Comparison of ENCODE assay signal across 8 cellular contexts in the genomic region with DNA sequence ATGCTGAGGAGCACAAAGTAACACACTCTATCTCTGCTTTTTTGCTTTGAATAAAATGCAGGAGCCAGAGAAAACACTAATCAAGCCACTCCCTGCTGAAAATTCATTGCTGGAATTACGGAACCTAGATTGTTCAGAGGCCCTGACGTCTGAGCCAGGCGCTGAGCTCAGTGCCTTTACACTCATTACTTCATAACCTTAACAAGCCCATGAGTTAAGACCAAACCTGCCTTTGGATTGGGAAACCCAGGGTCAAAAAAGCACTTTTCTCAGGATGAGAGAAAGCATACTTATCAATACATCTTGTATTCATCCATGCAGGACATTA. TPM values are rescaled to one million over a fixed set of nuclear protein-coding genes. Genes with fewer than 3 reads are reported as not detected.
A peak's percentile ranks its signal among the peaks of the same experiment; 100 is the strongest.
DNase-seq lines count a peak whose midpoint lies in the region; ATAC-seq and TF ChIP-seq lines count a peak whose summit lies in the region.

No MANE protein-coding gene starts in this region.

- CTCF ChIA-PET in CD8-positive, alpha-beta T cell (lab: Charles Lee), result no interaction called here

- no peaks in the 10 kb centered on the region for H3K36me3 ChIP-seq in CD8-positive, alpha-beta T cell (ENCODE audit: insufficient read depth, low read length)
- no peaks in the 10 kb centered on the region for H3K36me3 ChIP-seq in iPS DF 6.9 (ENCODE audit: control insufficient read depth, insufficient read depth, low read length)
- no peaks in the 10 kb centered on the region for H3K36me3 ChIP-seq in smooth muscle cell (ENCODE audit: low read depth)

- H2AFZ ChIP-seq in smooth muscle cell (ENCODE audit: low read depth), result peak overlapping the region; percentile 88

- peak; percentile 6 for ATAC-seq in CD8-positive, alpha-beta T cell
- ATAC-seq in GM19452 (IDR thresholded peaks at IDR 0.05; ENCODE audit: unreplicated experiment) (peak; percentile 21), HG03565 (IDR thresholded peaks at IDR 0.05; ENCODE audit: unreplicated experiment) (peak; percentile 15)
- peak; percentile 3 for ATAC-seq in activated naive CD8-positive, alpha-beta T cell treated with anti-CD3 and anti-CD28 coated beads, Interleukin-2, amount 10 ng/mL, durations not matched to agents 7 days and 5 days (ENCODE audit: low read depth)

- peak overlapping the region; percentile 82 for H3K9ac ChIP-seq in smooth muscle cell (ENCODE audit: low read depth)

- H3K9me3 Mint-ChIP-seq in CD8-positive, alpha-beta T cell, result no peaks in the 10 kb centered on the region
- H3K9me3 Mint-ChIP-seq in activated naive CD8-positive, alpha-beta T cell treated with anti-CD3 and anti-CD28 coated beads, Interleukin-2, amount 10 ng/mL, durations not matched to agents 7 days and 5 days, result peaks cover 3% of the 10 kb centered on the region

- H3K4me3 Mint-ChIP-seq in CD8-positive, alpha-beta T cell, result peak overlapping the region; percentile 93
- H3K4me3 Mint-ChIP-seq in activated naive CD8-positive, alpha-beta T cell treated with anti-CD3 and anti-CD28 coated beads, Interleukin-2, amount 10 ng/mL, durations not matched to agents 7 days and 5 days, result peak overlapping the region; percentile 99

- no peaks in the 10 kb centered on the region for H3K9me3 ChIP-seq in CD8-positive, alpha-beta T cell (ENCODE audit: low read length)
- H3K9me3 ChIP-seq in iPS DF 6.9 (ENCODE audit: control insufficient read depth, insufficient read depth, low read length) (no peaks in the 10 kb centered on the region), smooth muscle cell (replicated peaks; ENCODE audit: low read depth) (no peaks in the 10 kb centered on the region)

- H3K36me3 Mint-ChIP-seq in CD8-positive, alpha-beta T cell, result peaks cover 6% of the 10 kb centered on the region
- no peaks in the 10 kb centered on the region for H3K36me3 Mint-ChIP-seq in activated naive CD8-positive, alpha-beta T cell treated with anti-CD3 and anti-CD28 coated beads, Interleukin-2, amount 10 ng/mL, durations not matched to agents 7 days and 5 days

- peak overlapping the region; percentile 95 for H3K27ac ChIP-seq in CD8-positive, alpha-beta T cell (ENCODE audit: low read depth, low read length)
- H3K27ac ChIP-seq in iPS DF 6.9 (ENCODE audit: low read length) (no peak overlapping the region), smooth muscle cell (ENCODE audit: low read depth) (peak overlapping the region; percentile 80)

- no peaks in the 10 kb centered on the region for H3F3A ChIP-seq in smooth muscle cell (ENCODE audit: low read depth)

- DNase-seq in CD8-positive, alpha-beta T cell, result no peak
- no peak for DNase-seq in activated naive CD8-positive, alpha-beta T cell treated with anti-CD3 and anti-CD28 coated beads, Interleukin-2, amount 10 ng/mL, durations not matched to agents 7 days and 5 days
- DNase-seq in iPS DF 6.9 (ENCODE audit: low read depth, low spot score) (no peak), smooth muscle cell (lab: John Stamatoyannopoulos, UW; ENCODE audit: unreplicated experiment) (no peak), activated gamma-delta T cell treated with Interleukin-2 at 50 U/mL for 16 hours (no peak), cerebellar cortex (ENCODE audit: low spot score) (no peak)

- peak overlapping the region; percentile 80 for H3K4me2 ChIP-seq in smooth muscle cell

- intact Hi-C loops in CD8-positive, alpha-beta T cell (cut with DNase I, micrococcal nuclease), result loop anchor here (1.0 to 10.0 kb wide), 21 partner anchors 84 to 1332 kb away; a partner anchor contains a TSS

- H4K20me1 ChIP-seq in smooth muscle cell (ENCODE audit: low read depth), result no peaks in the 10 kb centered on the region

- TF ChIP-seq CTCF in CD8-positive, alpha-beta T cell (IDR thresholded peaks at IDR 0.05), result no peak
- no peak for TF ChIP-seq CTCF in smooth muscle cell (IDR thresholded peaks at IDR 0.05; ENCODE audit: borderline replicate concordance, insufficient read depth, poor library complexity, severe bottlenecking)

- H3K4me3 ChIP-seq in CD8-positive, alpha-beta T cell (ENCODE audit: low read depth, low read length), result peak overlapping the region; percentile 86
- H3K4me3 ChIP-seq in iPS DF 6.9 (ENCODE audit: low read length) (peak overlapping the region; percentile 89; the same call in 1 of the 2 replicates), smooth muscle cell (peak overlapping the region; percentile 64)

- H3K4me1 Mint-ChIP-seq in CD8-positive, alpha-beta T cell (ENCODE audit: low read depth), result peaks cover 35% of the 10 kb centered on the region
- H3K4me1 Mint-ChIP-seq in activated naive CD8-positive, alpha-beta T cell treated with anti-CD3 and anti-CD28 coated beads, Interleukin-2, amount 10 ng/mL, durations not matched to agents 7 days and 5 days, result peaks cover 27% of the 10 kb centered on the region

- peak overlapping the region; percentile 98 for H3K27ac Mint-ChIP-seq in CD8-positive, alpha-beta T cell
- peak overlapping the region; percentile 100 for H3K27ac Mint-ChIP-seq in activated naive CD8-positive, alpha-beta T cell treated with anti-CD3 and anti-CD28 coated beads, Interleukin-2, amount 10 ng/mL, durations not matched to agents 7 days and 5 days

- peaks cover 47% of the 10 kb centered on the region for H3K79me2 ChIP-seq in smooth muscle cell (ENCODE audit: low read depth)

- POLR2A ChIA-PET in CD8-positive, alpha-beta T cell (lab: Charles Lee), result interaction anchor here (0.6 to 1.9 kb wide), 10 partner anchors 24 to 612 kb away, joined by 3 to 8 read pairs (median 4); a partner anchor contains a TSS
- POLR2A ChIA-PET in activated naive CD8-positive, alpha-beta T cell treated with anti-CD3 and anti-CD28 coated beads, Interleukin-2, amount 10 ng/mL, durations not matched to agents 7 days and 5 days (lab: Charles Lee), result interaction anchor here (0.6 to 2.1 kb wide), 6 partner anchors 85 to 632 kb away, joined by 3 to 12 read pairs (median 4); a partner anchor contains a TSS

- peaks cover 17% of the 10 kb centered on the region for H3K4me1 ChIP-seq in CD8-positive, alpha-beta T cell (ENCODE audit: insufficient read depth, low read length)
- H3K4me1 ChIP-seq in iPS DF 6.9 (ENCODE audit: control insufficient read depth, insufficient read depth, low read length) (peaks cover 3% of the 10 kb centered on the region), smooth muscle cell (ENCODE audit: low read depth) (peaks cover 19% of the 10 kb centered on the region)

- no peaks in the 10 kb centered on the region for H3K27me3 Mint-ChIP-seq in CD8-positive, alpha-beta T cell (ENCODE audit: low read depth)
- no peaks in the 10 kb centered on the region for H3K27me3 Mint-ChIP-seq in activated naive CD8-positive, alpha-beta T cell treated with anti-CD3 and anti-CD28 coated beads, Interleukin-2, amount 10 ng/mL, durations not matched to agents 7 days and 5 days

- no CpG with 5 or more reads among the region's 3 CpGs for WGBS in iPS DF 6.9 (ENCODE audit: insufficient coverage, insufficient read length)
- WGBS in smooth muscle cell (ENCODE audit: low lambda C conversion rate), result 10% methylated on average over 3 of the region's 3 CpGs

- no peaks in the 10 kb centered on the region for H3K27me3 ChIP-seq in CD8-positive, alpha-beta T cell (ENCODE audit: insufficient read depth, low read length)
- H3K27me3 ChIP-seq in iPS DF 6.9 (ENCODE audit: control insufficient read depth, insufficient read depth, low read length), result no peaks in the 10 kb centered on the region
- H3K27me3 ChIP-seq in smooth muscle cell (ENCODE audit: low read depth), result no peaks in the 10 kb centered on the region

RNA-seq across cellular contexts. Expression of a gene that starts 0.8 kb away (rescaled TPM):
- 10 to 100 TPM; 20.1 to 22.1 TPM for total RNA-seq in CD8-positive, alpha-beta T cell
- total RNA-seq in activated naive CD8-positive, alpha-beta T cell treated with anti-CD3 and anti-CD28 coated beads, Interleukin-2, amount 10 ng/mL, durations not matched to agents 7 days and 5 days, result 10 to 100 TPM; 17.3 to 21.7 TPM
- 4.8 and 6.8 TPM in 2 replicates for total RNA-seq in smooth muscle cell
- polyA plus RNA-seq in smooth muscle cell, result 13.9 and 19.2 TPM in 2 replicates
